In the genomic region with DNA sequence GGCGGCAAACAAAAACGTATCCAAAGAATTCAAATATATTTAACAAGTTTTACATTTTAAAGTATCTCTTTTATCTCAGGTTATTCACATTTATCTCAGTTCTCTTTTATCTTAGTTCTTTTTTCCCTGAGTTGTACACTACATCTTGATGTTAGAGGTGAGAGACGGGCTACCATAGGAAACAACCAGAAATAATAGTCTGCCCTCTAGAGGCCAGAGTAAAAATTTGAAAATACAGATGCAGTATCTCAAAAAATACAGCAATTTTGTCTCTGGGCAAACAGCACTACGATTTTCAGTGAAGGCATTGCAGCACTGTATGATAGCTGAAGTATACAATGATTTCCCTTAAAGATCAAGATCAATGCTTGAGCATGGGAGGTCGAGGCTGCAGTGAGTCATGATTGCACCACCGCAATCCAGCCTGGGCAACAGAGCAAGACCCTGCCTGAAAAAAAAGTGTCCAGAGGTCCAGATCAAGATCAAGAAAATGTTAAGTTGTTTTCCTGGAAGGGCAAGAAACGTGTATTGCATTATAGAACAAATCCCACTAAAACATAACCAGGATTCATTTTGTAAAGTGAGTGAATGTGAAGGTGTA, we compare ENCODE assay signal across 8 cellular contexts.
DNase-seq lines count a peak whose midpoint lies in the region; ATAC-seq, FAIRE-seq and TF ChIP-seq lines count a peak whose summit lies in the region.

No MANE protein-coding gene starts in this region.

- H3K4me3 Mint-ChIP-seq in activated T-helper 1 cell treated with anti-CD3 and anti-CD28 coated beads, Interleukin-12 subunit alpha, Interleukin-12 subunit beta, Interleukin-2, Interleukin-4 antibody, amounts not matched to agents 30 ng/mL and 10 ng/mL and 1 ng/mL, durations not matched to agents 14 hours and 24 hours and 36 hours, result no peak overlapping the region

- H4K20me1 ChIP-seq in OCI-LY7 (ENCODE audit: insufficient read depth, low read length) (no peaks in the 10 kb centered on the region), endothelial cell of umbilical vein (replicated peaks; ENCODE audit: control insufficient read depth, extremely low read depth, insufficient read depth, low read length) (no peaks in the 10 kb centered on the region), osteoblast (ENCODE audit: insufficient read depth, low read length) (no peaks in the 10 kb centered on the region)

- CTCF ChIA-PET in OCI-LY7 (lab: Charles Lee; ENCODE audit: unreplicated experiment), result interaction anchor here (1.0 kb wide), 1 partner anchor 13 kb away, joined by 3 read pairs; no protein-coding TSS in a partner anchor
- CTCF ChIA-PET in endothelial cell of umbilical vein (lab: Charles Lee), result interaction anchor here (0.6 to 6.9 kb wide), 13 partner anchors 10 to 1501 kb away, joined by 3 to 217 read pairs (median 4); no protein-coding TSS in a partner anchor

- ATAC-seq in HG03354 (IDR thresholded peaks at IDR 0.05; ENCODE audit: poor library complexity, severe bottlenecking, unreplicated experiment), result peak; percentile 59

- H3K9me2 ChIP-seq in OCI-LY7 (ENCODE audit: insufficient read depth, low read length), result no peaks in the 10 kb centered on the region

- peaks cover 7% of the 10 kb centered on the region for H3K4me1 Mint-ChIP-seq in activated T-helper 1 cell treated with anti-CD3 and anti-CD28 coated beads, Interleukin-12 subunit alpha, Interleukin-12 subunit beta, Interleukin-2, Interleukin-4 antibody, amounts not matched to agents 30 ng/mL and 10 ng/mL and 1 ng/mL, durations not matched to agents 14 hours and 24 hours and 36 hours (ENCODE audit: low read depth)

- dilution Hi-C loops in endothelial cell of umbilical vein (cut with MboI; ENCODE audit: extremely low pct_ligation_motif_present, low sequenced_read_pairs), result no loop called here

- H3K4me1 ChIP-seq in OCI-LY7 (ENCODE audit: insufficient read depth, low read length, poor library complexity, severe bottlenecking) (peaks cover 38% of the 10 kb centered on the region), endothelial cell of umbilical vein (ENCODE audit: control insufficient read depth, extremely low read depth, insufficient read depth, low read length) (peaks cover 5% of the 10 kb centered on the region), osteoblast (ENCODE audit: insufficient read depth, low read length) (no peaks in the 10 kb centered on the region)

- H3K27me3 ChIP-seq in endothelial cell of umbilical vein (ENCODE audit: control insufficient read depth in 2 of 2, insufficient read depth in 2 of 2, low read length in 2 of 2) (peaks cover 0 to 2% of the 10 kb centered on the region in 2 experiments), osteoblast (ENCODE audit: insufficient read depth, low read length) (no peaks in the 10 kb centered on the region)

- DNase-seq in AG09309 (ENCODE audit: low read depth) (no peak), OCI-LY7 (ENCODE audit: low spot score) (peak; percentile 68), endothelial cell of umbilical vein (ENCODE audit: low read depth, low spot score) (peak; percentile 36), osteoblast (ENCODE audit: insufficient read length, low spot score, missing footprints) (no peak), NCI-H524 treated with DMSO at 0.1 percent for 48 hours (lab: John Stamatoyannopoulos, UW) (no peak)
- no peak for DNase-seq in activated T-helper 1 cell treated with anti-CD3 and anti-CD28 coated beads, Interleukin-12 subunit alpha, Interleukin-12 subunit beta, Interleukin-2, Interleukin-4 antibody, amounts not matched to agents 30 ng/mL and 10 ng/mL and 1 ng/mL, durations not matched to agents 14 hours and 24 hours and 36 hours (ENCODE audit: low spot score)

- no peak overlapping the region for H3K4me2 ChIP-seq in OCI-LY7 (ENCODE audit: low read length)
- H3K4me2 ChIP-seq in endothelial cell of umbilical vein (ENCODE audit: insufficient read depth, low read length), result no peak overlapping the region
- no peak overlapping the region for H3K4me2 ChIP-seq in osteoblast (ENCODE audit: insufficient read depth, low read length)

- BruUV-seq in OCI-LY7 (replicated peaks; lab: Mats Ljungman, UMichigan) (no TSS peak), endothelial cell of umbilical vein (replicated peaks; lab: Mats Ljungman, UMichigan) (no TSS peak)

- FAIRE-seq in endothelial cell of umbilical vein (lab: Jason Lieb, UNC), result peak; percentile 63

- no peaks in the 10 kb centered on the region for H3K9me3 Mint-ChIP-seq in activated T-helper 1 cell treated with anti-CD3 and anti-CD28 coated beads, Interleukin-12 subunit alpha, Interleukin-12 subunit beta, Interleukin-2, Interleukin-4 antibody, amounts not matched to agents 30 ng/mL and 10 ng/mL and 1 ng/mL, durations not matched to agents 14 hours and 24 hours and 36 hours

- H3K27ac Mint-ChIP-seq in activated T-helper 1 cell treated with anti-CD3 and anti-CD28 coated beads, Interleukin-12 subunit alpha, Interleukin-12 subunit beta, Interleukin-2, Interleukin-4 antibody, amounts not matched to agents 30 ng/mL and 10 ng/mL and 1 ng/mL, durations not matched to agents 14 hours and 24 hours and 36 hours, result no peak overlapping the region

- H3K27me3 Mint-ChIP-seq in activated T-helper 1 cell treated with anti-CD3 and anti-CD28 coated beads, Interleukin-12 subunit alpha, Interleukin-12 subunit beta, Interleukin-2, Interleukin-4 antibody, amounts not matched to agents 30 ng/mL and 10 ng/mL and 1 ng/mL, durations not matched to agents 14 hours and 24 hours and 36 hours (ENCODE audit: insufficient read depth), result peaks cover 17% of the 10 kb centered on the region

- H3K79me2 ChIP-seq in OCI-LY7 (ENCODE audit: insufficient read depth, low read depth, low read length) (no peaks in the 10 kb centered on the region), endothelial cell of umbilical vein (ENCODE audit: control insufficient read depth, insufficient read depth, low read length) (no peaks in the 10 kb centered on the region), osteoblast (ENCODE audit: insufficient read depth, low read length) (no peaks in the 10 kb centered on the region)

- H2AFZ ChIP-seq in OCI-LY7 (ENCODE audit: low read length), result peak overlapping the region; percentile 8; the same call in 1 of the 2 replicates
- no peak overlapping the region for H2AFZ ChIP-seq in endothelial cell of umbilical vein (ENCODE audit: low read depth, low read length)
- no peak overlapping the region for H2AFZ ChIP-seq in osteoblast (ENCODE audit: low read length)

- intact Hi-C loops in OCI-LY7 (cut with micrococcal nuclease; ENCODE audit: unreplicated experiment), result loop anchor here (5.0 to 10.0 kb wide), 2 partner anchors 264 to 672 kb away; no protein-coding TSS in a partner anchor
- intact Hi-C loops in endothelial cell of umbilical vein (cut with micrococcal nuclease), result loop anchor here (5.0 kb wide), 2 partner anchors 197 to 477 kb away; no protein-coding TSS in a partner anchor
- intact Hi-C loops in activated T-helper 1 cell treated with anti-CD3 and anti-CD28 coated beads, Interleukin-12 subunit alpha, Interleukin-12 subunit beta, Interleukin-2, Interleukin-4 antibody, amounts not matched to agents 30 ng/mL and 10 ng/mL and 1 ng/mL, durations not matched to agents 14 hours and 24 hours and 36 hours (cut with micrococcal nuclease), result loop anchor here (5.0 to 10.0 kb wide), 3 partner anchors 82 to 314 kb away; partner anchors contain the start of gene ATP11B

- H3K9me3 ChIP-seq in OCI-LY7 (ENCODE audit: low read length), result no peaks in the 10 kb centered on the region
- H3K9me3 ChIP-seq in endothelial cell of umbilical vein (replicated peaks; ENCODE audit: control insufficient read depth, insufficient read depth, low read length), result no peaks in the 10 kb centered on the region
- H3K9me3 ChIP-seq in osteoblast (ENCODE audit: low read depth, low read length), result no peaks in the 10 kb centered on the region

- H3K36me3 ChIP-seq in OCI-LY7 (ENCODE audit: insufficient read depth, low read length) (no peaks in the 10 kb centered on the region), endothelial cell of umbilical vein (ENCODE audit: control insufficient read depth in 2 of 2, extremely low read depth in 1 of 2, insufficient read depth in 2 of 2, low read length in 2 of 2) (no peaks in the 10 kb centered on the region), osteoblast (ENCODE audit: insufficient read depth, low read length) (no peaks in the 10 kb centered on the region)

- peak; percentile 53 for TF ChIP-seq CTCF in AG09309 (IDR thresholded peaks at IDR 0.05; ENCODE audit: control insufficient read depth, insufficient read depth, low read depth, low read length, missing control alignments)
- peak; percentile 41; the same call in 1 of the 2 replicates for TF ChIP-seq CTCF in GM12875 (IDR thresholded peaks at IDR 0.05; ENCODE audit: borderline replicate concordance, insufficient read depth, low read depth, low read length)
- TF ChIP-seq CTCF in OCI-LY7 (conservative IDR thresholded peaks at IDR 0.05; ENCODE audit: low read length), result peak; percentile 96
- peak; percentile 41 to 42 for TF ChIP-seq CTCF in endothelial cell of umbilical vein (IDR thresholded peaks at IDR 0.05; ENCODE audit: extremely low read depth in 1 of 2, insufficient read depth in 1 of 2, low read depth in 1 of 2, low read length in 2 of 2)
- peak; percentile 72 for TF ChIP-seq CTCF in osteoblast (IDR thresholded peaks at IDR 0.05; ENCODE audit: extremely low read depth, low read depth, low read length)

- no peak overlapping the region for H3K9ac ChIP-seq in endothelial cell of umbilical vein (replicated peaks; ENCODE audit: extremely low read depth, insufficient read depth, low read length)

- POLR2A ChIA-PET in OCI-LY7 (lab: Charles Lee), result interaction anchor here (0.6 to 1.8 kb wide), 5 partner anchors 13 to 997 kb away, joined by 3 to 7 read pairs (median 5); no protein-coding TSS in a partner anchor
- POLR2A ChIA-PET in endothelial cell of umbilical vein (lab: Charles Lee), result no interaction called here

- H3K4me3 ChIP-seq in AG09309 (ENCODE audit: control insufficient read depth, low read depth, low read length) (no peak overlapping the region), GM12875 (ENCODE audit: low read depth, low read length) (no peak overlapping the region), OCI-LY7 (ENCODE audit: low read depth, low read length, poor library complexity, severe bottlenecking) (no peak overlapping the region), endothelial cell of umbilical vein (replicated peaks in 1 of 3; ENCODE audit: insufficient read depth in 1 of 3, low read depth in 1 of 3, low read length in 3 of 3) (no peak overlapping the region), osteoblast (ENCODE audit: insufficient read depth, low read length) (no peak overlapping the region)

- H3K9me1 ChIP-seq in endothelial cell of umbilical vein (replicated peaks; ENCODE audit: control insufficient read depth, extremely low read depth, insufficient read depth, low read length), result no peaks in the 10 kb centered on the region

- no peaks in the 10 kb centered on the region for H3K36me3 Mint-ChIP-seq in activated T-helper 1 cell treated with anti-CD3 and anti-CD28 coated beads, Interleukin-12 subunit alpha, Interleukin-12 subunit beta, Interleukin-2, Interleukin-4 antibody, amounts not matched to agents 30 ng/mL and 10 ng/mL and 1 ng/mL, durations not matched to agents 14 hours and 24 hours and 36 hours (ENCODE audit: low read depth)

- H3K27ac ChIP-seq in OCI-LY7 (ENCODE audit: low read depth, low read length, poor library complexity, severe bottlenecking) (no peak overlapping the region), endothelial cell of umbilical vein (ENCODE audit: insufficient read depth, low read depth, low read length) (no peak overlapping the region), osteoblast (ENCODE audit: low read depth, low read length) (no peak overlapping the region)

- TF ChIP-seq POLR2A in endothelial cell of umbilical vein (IDR thresholded peaks at IDR 0.05; ENCODE audit: low read depth, low read length), result no peak

Comparison
In these comparisons a context has a peak if more than half of its experiments do, and no peak if none do; other contexts are left out.
1. DNase-seq: peak in OCI-LY7 (single experiment) and endothelial cell of umbilical vein (single experiment); none in AG09309 (single experiment), osteoblast (single experiment), activated T-helper 1 cell treated with anti-CD3 and anti-CD28 coated beads, Interleukin-12 subunit alpha, Interleukin-12 subunit beta, Interleukin-2, Interleukin-4 antibody, amounts not matched to agents 30 ng/mL and 10 ng/mL and 1 ng/mL, durations not matched to agents 14 hours and 24 hours and 36 hours (single experiment) and NCI-H524 treated with DMSO at 0.1 percent for 48 hours (single experiment).
2. CTCF ChIP-seq: peak in every context shown above with its lines; median percentile 96 in OCI-LY7; 72 in osteoblast; 53 in AG09309; 42 in endothelial cell of umbilical vein; 41 in GM12875.